In genomic region chr10:6299234-6299633, GRCh38 we compare ENCODE assay signal across 1 cellular context.
TF ChIP-seq lines count a peak whose summit lies in the region.

No MANE protein-coding gene starts in this region.

TF ChIP-seq in HepG2, 621 proteins besides CTCF, POLR2A, EP300 and RAD21 (continued from another document):
- TF ChIP-seq PAXIP1 (CRISPR knock-in tag; conservative IDR thresholded peaks at IDR 0.05) (peak; percentile 42), GATA4 (IDR thresholded peaks at IDR 0.05; ENCODE audit: borderline replicate concordance, low read depth) (no peak), HNF1B (CRISPR knock-in tag; IDR thresholded peaks at IDR 0.05) (no peak), BCL6 (CRISPR knock-in tag; IDR thresholded peaks at IDR 0.05) (peak; percentile 53), FOSL2 (CRISPR knock-in tag; IDR thresholded peaks at IDR 0.05) (peak; percentile 96), ZNF597 (CRISPR knock-in tag; IDR thresholded peaks at IDR 0.05) (no peak), HMG20A (CRISPR knock-in tag; IDR thresholded peaks at IDR 0.05; ENCODE audit: borderline replicate concordance) (peak; percentile 73; the same call in 1 of the 2 replicates), SATB2 (CRISPR knock-in tag; IDR thresholded peaks at IDR 0.05) (no peak), SKI (IDR thresholded peaks at IDR 0.05; ENCODE audit: partially characterized antibody) (peak; percentile 85), NFRKB (IDR thresholded peaks at IDR 0.05) (no peak), SOX6 (IDR thresholded peaks at IDR 0.05) (no peak), SOX6 (CRISPR knock-in tag; IDR thresholded peaks at IDR 0.05) (peak; percentile 32; the same call in 1 of the 2 replicates), SALL1 (CRISPR knock-in tag; IDR thresholded peaks at IDR 0.05) (peak; percentile 40; the same call in 1 of the 2 replicates)
